Comparison of ENCODE assay signal across 31 cellular contexts in the genomic region with DNA sequence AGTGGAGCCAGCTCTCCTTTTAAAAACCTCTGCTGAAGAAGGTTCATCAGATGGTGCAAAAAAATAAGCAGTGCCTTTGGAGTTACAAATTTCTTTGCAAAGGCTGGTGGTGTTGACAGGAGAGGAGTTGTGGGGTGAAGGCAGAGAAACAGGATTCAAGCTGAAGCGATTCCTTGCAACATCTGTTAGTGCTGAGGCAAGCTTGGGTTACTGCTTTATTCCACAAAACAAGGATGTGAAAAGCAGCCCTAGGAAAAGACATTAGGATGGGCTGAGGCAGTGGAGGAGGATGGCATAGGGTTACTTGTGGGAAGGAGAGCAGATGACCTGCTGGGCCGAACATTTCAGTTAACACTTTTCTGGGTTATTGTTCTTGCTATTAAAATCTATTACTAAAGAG.
DNase-seq lines count a peak whose midpoint lies in the region; ATAC-seq and TF ChIP-seq lines count a peak whose summit lies in the region.
"Had no signal": no experiment of that assay in that cellular context is flagged by ENCODE, and none has a peak within 500 bp of the region (broad histone marks: within the 10 kb centered on the region; RNA-seq: fewer than 3 reads in every experiment).

No MANE protein-coding gene starts in this region.

- no peak overlapping the region for H2BK120ac ChIP-seq in mesenchymal stem cell (ENCODE audit: low read depth, low read length)

- H3K27ac ChIP-seq in mesenchymal stem cell (ENCODE audit: low read length, poor library complexity, severe bottlenecking): no peak overlapping the region
- H3K27ac ChIP-seq: coronary artery, foreskin keratinocyte, hepatocyte, right lobe of liver, SJCRH30 had no signal

- no peaks in the 10 kb centered on the region for H3K79me1 ChIP-seq in mesenchymal stem cell (replicated peaks; ENCODE audit: low read length, poor library complexity, severe bottlenecking)

- peaks cover 15% of the 10 kb centered on the region for H3K4me1 Mint-ChIP-seq in stimulated activated effector memory CD8-positive, alpha-beta T cell treated with anti-CD3 and anti-CD28 coated beads, Interleukin-12 subunit alpha, Interleukin-12 subunit beta, amount 100 ng/mL, for 72 hours

- peak overlapping the region; percentile 81 for H3K9ac ChIP-seq in mesenchymal stem cell (ENCODE audit: low read length)

- peak overlapping the region in 1 of 2 experiments; percentile 21 for H2BK12ac ChIP-seq in mesenchymal stem cell (ENCODE audit: low read length in 2 of 2)

- no peak overlapping the region for H2BK5ac ChIP-seq in mesenchymal stem cell (ENCODE audit: low read depth, low read length, poor library complexity, severe bottlenecking)

- no peak overlapping the region for H4K8ac ChIP-seq in mesenchymal stem cell (ENCODE audit: low read length)

- H3K14ac ChIP-seq in mesenchymal stem cell (ENCODE audit: low read length in 2 of 2): no peak overlapping the region

- H2AK5ac ChIP-seq in mesenchymal stem cell (ENCODE audit: low read length, severe bottlenecking): no peak overlapping the region

- peak overlapping the region; percentile 33 for H3K27ac Mint-ChIP-seq in stimulated activated effector memory CD8-positive, alpha-beta T cell treated with anti-CD3 and anti-CD28 coated beads, Interleukin-12 subunit alpha, Interleukin-12 subunit beta, amount 100 ng/mL, for 72 hours
- H3K27ac Mint-ChIP-seq: activated CD4-positive, alpha-beta T cell treated with anti-CD3 and anti-CD28 coated beads for 36 hours; activated naive CD4-positive, alpha-beta T cell treated with anti-CD3 and anti-CD28 coated beads, Interleukin-2, amount 50 U/mL, for 72 hours; CD14-positive monocyte; effector memory CD8-positive, alpha-beta T cell; memory B cell had no signal

- no peak overlapping the region for H2AFZ ChIP-seq in mesenchymal stem cell (ENCODE audit: low read depth, low read length)
- H2AFZ ChIP-seq: hepatocyte had no signal

- H3K23ac ChIP-seq in mesenchymal stem cell (ENCODE audit: low read length in 2 of 2): no peak overlapping the region

- no peaks in the 10 kb centered on the region for H3K36me3 Mint-ChIP-seq in stimulated activated effector memory CD8-positive, alpha-beta T cell treated with anti-CD3 and anti-CD28 coated beads, Interleukin-12 subunit alpha, Interleukin-12 subunit beta, amount 100 ng/mL, for 72 hours
- H3K36me3 Mint-ChIP-seq: activated naive CD4-positive, alpha-beta T cell treated with anti-CD3 and anti-CD28 coated beads, Interleukin-2, amount 50 U/mL, for 72 hours; CD14-positive monocyte; memory B cell had no signal

- peaks cover 8% of the 10 kb centered on the region for H3K4me1 ChIP-seq in mesenchymal stem cell (ENCODE audit: control insufficient read depth, insufficient read depth, low read depth, low read length)
- H3K4me1 ChIP-seq: right lobe of liver, SJCRH30 had no signal

- no peaks in the 10 kb centered on the region for H3K36me3 ChIP-seq in mesenchymal stem cell (ENCODE audit: control insufficient read depth in 1 of 2, insufficient read depth in 2 of 2, low read depth in 1 of 2, low read length in 2 of 2)
- H3K36me3 ChIP-seq: right lobe of liver, SJCRH30 had no signal

- DNase-seq in NCI-H2171 treated with DMSO at 0.1 percent for 48 hours (lab: John Stamatoyannopoulos, UW) (peak; percentile 21), NCI-H2171 (lab: John Stamatoyannopoulos, UW) (no peak), choroid plexus epithelial cell (ENCODE audit: low read depth) (peak; percentile 23), mesenchymal stem cell (no peak), foreskin melanocyte (no peak)
- DNase-seq in stimulated activated effector memory CD8-positive, alpha-beta T cell treated with anti-CD3 and anti-CD28 coated beads, Interleukin-12 subunit alpha, Interleukin-12 subunit beta, amount 100 ng/mL, for 72 hours (ENCODE audit: low spot score in 2 of 2): no peak
- no peak for DNase-seq in activated CD4-positive, CD25-positive, alpha-beta regulatory T cell (lab: John Stamatoyannopoulos, UW)
- DNase-seq: 8988T; activated CD4-positive, alpha-beta T cell treated with anti-CD3 and anti-CD28 coated beads for 36 hours; activated T-cell treated with anti-CD3 and anti-CD28 coated beads for 4 hours; anterior cingulate cortex; Caco-2; DMS79; effector memory CD8-positive, alpha-beta T cell; erythroblast; foreskin keratinocyte; GDM1; NCI-H2081; NCI-H748 treated with DMSO at 0.1 percent for 48 hours; right lobe of liver; SJCRH30; stimulated activated CD4-positive, alpha-beta T cell treated with anti-CD3 and anti-CD28 coated beads, Interleukin-4, amount 100 ng/mL, for 24 hours; substantia nigra; T-helper 9 cell had no signal

- no peak for TF ChIP-seq CTCF in choroid plexus epithelial cell (conservative IDR thresholded peaks at IDR 0.05; ENCODE audit: low read depth, low read length)

- H3K9me3 ChIP-seq in mesenchymal stem cell (ENCODE audit: control insufficient read depth, low read length): no peaks in the 10 kb centered on the region
- H3K9me3 ChIP-seq: Caco-2, right lobe of liver, SJCRH30 had no signal

- H3K4ac ChIP-seq in mesenchymal stem cell (ENCODE audit: low read depth in 1 of 2, low read length in 2 of 2): no peak overlapping the region

- 90% methylated on average over 1 of the region's 2 CpGs for WGBS in mesenchymal stem cell

- H4K91ac ChIP-seq in mesenchymal stem cell (ENCODE audit: low read length): no peak overlapping the region

- H3K9me3 Mint-ChIP-seq in stimulated activated effector memory CD8-positive, alpha-beta T cell treated with anti-CD3 and anti-CD28 coated beads, Interleukin-12 subunit alpha, Interleukin-12 subunit beta, amount 100 ng/mL, for 72 hours: no peaks in the 10 kb centered on the region
- H3K9me3 Mint-ChIP-seq: activated naive CD4-positive, alpha-beta T cell treated with anti-CD3 and anti-CD28 coated beads, Interleukin-2, amount 50 U/mL, for 72 hours; effector memory CD8-positive, alpha-beta T cell; memory B cell had no signal

- no peaks in the 10 kb centered on the region for H3K27me3 ChIP-seq in mesenchymal stem cell (ENCODE audit: control insufficient read depth in 1 of 2, insufficient read depth in 1 of 2, low read length in 2 of 2)
- H3K27me3 ChIP-seq: foreskin keratinocyte, hepatocyte, right lobe of liver, SJCRH30 had no signal

- H3K4me3 Mint-ChIP-seq in stimulated activated effector memory CD8-positive, alpha-beta T cell treated with anti-CD3 and anti-CD28 coated beads, Interleukin-12 subunit alpha, Interleukin-12 subunit beta, amount 100 ng/mL, for 72 hours: no peak overlapping the region
- H3K4me3 Mint-ChIP-seq: activated CD4-positive, alpha-beta T cell treated with anti-CD3 and anti-CD28 coated beads for 36 hours; CD14-positive monocyte; effector memory CD8-positive, alpha-beta T cell; memory B cell had no signal

- H2BK15ac ChIP-seq in mesenchymal stem cell (ENCODE audit: low read depth, poor library complexity, severe bottlenecking): no peak overlapping the region

- no peak overlapping the region for H3K4me2 ChIP-seq in mesenchymal stem cell (ENCODE audit: low read length, poor library complexity, severe bottlenecking)
- H3K4me2 ChIP-seq: hepatocyte had no signal

- H3K4me3 ChIP-seq in choroid plexus epithelial cell (ENCODE audit: low read depth, low read length) (no peak overlapping the region), mesenchymal stem cell (ENCODE audit: insufficient read depth in 1 of 2, low read depth in 1 of 2, low read length in 2 of 2) (peak overlapping the region in 1 of 2 experiments; percentile 1)
- H3K4me3 ChIP-seq: hepatocyte, right lobe of liver, SJCRH30 had no signal

- no peak overlapping the region for H3K18ac ChIP-seq in mesenchymal stem cell (ENCODE audit: low read depth in 1 of 2, low read length in 2 of 2)

- ATAC-seq in stimulated activated effector memory CD8-positive, alpha-beta T cell treated with anti-CD3 and anti-CD28 coated beads, Interleukin-12 subunit alpha, Interleukin-12 subunit beta, amount 100 ng/mL, for 72 hours: no peak
- ATAC-seq in GM21717 (IDR thresholded peaks at IDR 0.05; ENCODE audit: unreplicated experiment): no peak
- ATAC-seq: activated CD4-positive, alpha-beta T cell treated with anti-CD3 and anti-CD28 coated beads for 36 hours; activated naive CD4-positive, alpha-beta T cell treated with anti-CD3 and anti-CD28 coated beads, Interleukin-2, amount 50 U/mL, for 72 hours; effector memory CD8-positive, alpha-beta T cell; foreskin keratinocyte; Panc1; right lobe of liver had no signal

Comparison
In these comparisons a context has a peak if more than half of its experiments do, and no peak if none do; other contexts are left out.
1. DNase-seq: peak in NCI-H2171 treated with DMSO at 0.1 percent for 48 hours (single experiment) and choroid plexus epithelial cell (single experiment); none in NCI-H2171 (single experiment), mesenchymal stem cell (single experiment), stimulated activated effector memory CD8-positive, alpha-beta T cell treated with anti-CD3 and anti-CD28 coated beads, Interleukin-12 subunit alpha, Interleukin-12 subunit beta, amount 100 ng/mL, for 72 hours (0 of 2), foreskin melanocyte (single experiment) and activated CD4-positive, CD25-positive, alpha-beta regulatory T cell (0 of 4).